ENCODE assay signal across 22 cellular contexts in genomic region chr19:55482128-55482961, GRCh38. TPM values are rescaled to one million over a fixed set of nuclear protein-coding genes. Genes with fewer than 3 reads are reported as not detected.
DNase-seq lines count a peak whose midpoint lies in the region; ATAC-seq, FAIRE-seq and TF ChIP-seq lines count a peak whose summit lies in the region.
"Had no signal": no experiment of that assay in that cellular context is flagged by ENCODE, and none has a peak within 500 bp of the region (broad histone marks: within the 10 kb centered on the region; RNA-seq: fewer than 3 reads in every experiment).

No MANE protein-coding gene starts in this region.

- FAIRE-seq in K562 (lab: Jason Lieb, UNC), result no peak
- no peak for FAIRE-seq in H54 (lab: Jason Lieb, UNC)

- 97% methylated on average over 36 of the region's 87 CpGs for WGBS in K562 (ENCODE audit: insufficient coverage, low coverage, missing lambda C conversion rate)
- 92% methylated on average over 33 of the region's 87 CpGs for WGBS in esophagus muscularis mucosa

- H3K4me1 ChIP-seq in K562 (replicated peaks in 1 of 2; ENCODE audit: control insufficient read depth in 2 of 2, insufficient read depth in 2 of 2, low read length in 2 of 2) (peaks cover 25 to 69% of the 10 kb centered on the region in 2 experiments), osteoblast (ENCODE audit: insufficient read depth, low read length) (peaks cover 31% of the 10 kb centered on the region), esophagus muscularis mucosa (peaks cover 52 to 63% (median 55%) of the 10 kb centered on the region in 4 donors)

- H3K79me2 ChIP-seq in K562 (ENCODE audit: control insufficient read depth, insufficient read depth, low read length), result peaks cover 31% of the 10 kb centered on the region
- H3K79me2 ChIP-seq in osteoblast (ENCODE audit: insufficient read depth, low read length), result peaks cover 47% of the 10 kb centered on the region

- peak overlapping the region; percentile 26 for H3K4me3 Mint-ChIP-seq in activated T-cell treated with anti-CD3 and anti-CD28 coated beads, Interleukin-2, amount 50 U/mL, for 4 hours
- H3K4me3 Mint-ChIP-seq: CD4-positive, CD25-positive, alpha-beta regulatory T cell had no signal

- no peaks in the 10 kb centered on the region for H3K27me3 Mint-ChIP-seq in activated T-cell treated with anti-CD3 and anti-CD28 coated beads, Interleukin-2, amount 50 U/mL, for 4 hours (ENCODE audit: low read depth)
- H3K27me3 Mint-ChIP-seq: CD4-positive, CD25-positive, alpha-beta regulatory T cell; IgD-negative memory B cell had no signal

- H3K9ac ChIP-seq in K562 (ENCODE audit: insufficient read depth in 1 of 2, low read depth in 2 of 2, low read length in 2 of 2), result no peak overlapping the region

- POLR2A ChIA-PET in K562 (lab: Yijun Ruan, JAX), result interaction anchor here (0.6 to 1.0 kb wide), 2 partner anchors 16 to 87 kb away, joined by 3 to 5 read pairs; no protein-coding TSS in a partner anchor

- TF ChIP-seq EP300 in K562 (IDR thresholded peaks at IDR 0.05; ENCODE audit: low read length), result no peak
- TF ChIP-seq EP300 in esophagus muscularis mucosa (IDR thresholded peaks at IDR 0.05), result no peak

- no peak for DNase-seq in activated T-cell treated with anti-CD3 and anti-CD28 coated beads, Interleukin-2, amount 50 U/mL, for 4 hours
- DNase-seq in activated T-cell treated with anti-CD3 and anti-CD28 coated beads for 4 hours (no peak), K562 (ENCODE audit: extremely low read depth in 1 of 4, low spot score in 3 of 4) (no peak), osteoblast (ENCODE audit: insufficient read length, low spot score, missing footprints) (peak; percentile 62), esophagus muscularis mucosa (ENCODE audit: extremely low spot score) (no peak), H54 (ENCODE audit: insufficient read length, low spot score) (no peak)
- DNase-seq: CD4-positive, CD25-positive, alpha-beta regulatory T cell; COR-L47; GDM1; Kasumi-1; MG63; NCI-H1048; NCI-H1436; NCI-H1930; NCI-H226; NCI-H526; PC-3; RPMI8226; SJCRH30 had no signal

- in situ Hi-C loops in K562 (cut with MboI), result no loop called here

- ATAC-seq in activated T-cell treated with anti-CD3 and anti-CD28 coated beads, Interleukin-2, amount 50 U/mL, for 4 hours, result no peak
- no peak for ATAC-seq in K562
- ATAC-seq: HCT116, PC-3 had no signal

- H3K27me3 ChIP-seq in K562 (ENCODE audit: control insufficient read depth in 2 of 2, insufficient read depth in 2 of 2, low read length in 2 of 2) (no peaks in the 10 kb centered on the region), osteoblast (ENCODE audit: insufficient read depth, low read length) (no peaks in the 10 kb centered on the region), esophagus muscularis mucosa (no peaks in the 10 kb centered on the region)
- H3K27me3 ChIP-seq: MG63, SJCRH30 had no signal

- peaks cover 35% of the 10 kb centered on the region for H3K4me1 Mint-ChIP-seq in activated T-cell treated with anti-CD3 and anti-CD28 coated beads, Interleukin-2, amount 50 U/mL, for 4 hours (ENCODE audit: low read depth)

- no peak overlapping the region for H3K27ac ChIP-seq in K562 (ENCODE audit: extremely low read depth, low read depth, low read length)
- no peak overlapping the region for H3K27ac ChIP-seq in osteoblast (ENCODE audit: low read depth, low read length)
- no peak overlapping the region for H3K27ac ChIP-seq in esophagus muscularis mucosa (replicated peaks in 1 of 4)
- H3K27ac ChIP-seq: SJCRH30 had no signal

- CTCF ChIA-PET in K562 (lab: Yijun Ruan, JAX; ENCODE audit: low intra/inter-chr PET ratio), result no interaction called here

- H3K36me3 ChIP-seq in K562 (ENCODE audit: control insufficient read depth, insufficient read depth, low read length), result peaks cover 32% of the 10 kb centered on the region
- H3K36me3 ChIP-seq in osteoblast (ENCODE audit: insufficient read depth, low read length), result peaks cover 7% of the 10 kb centered on the region
- peaks cover 18 to 33% (median 27%) of the 10 kb centered on the region in 4 donors for H3K36me3 ChIP-seq in esophagus muscularis mucosa
- H3K36me3 ChIP-seq: SJCRH30 had no signal

- no peaks in the 10 kb centered on the region for H3K9me1 ChIP-seq in K562 (ENCODE audit: control insufficient read depth, insufficient read depth, low read length)

- no peak overlapping the region for H2AFZ ChIP-seq in K562 (ENCODE audit: low read depth, low read length)
- H2AFZ ChIP-seq in osteoblast (ENCODE audit: low read length), result no peak overlapping the region

- H3K36me3 Mint-ChIP-seq in activated T-cell treated with anti-CD3 and anti-CD28 coated beads, Interleukin-2, amount 50 U/mL, for 4 hours (ENCODE audit: insufficient read depth), result peaks cover 4% of the 10 kb centered on the region

- no peak for TF ChIP-seq RAD21 in K562 (CRISPR knock-in tag; conservative IDR thresholded peaks at IDR 0.05 in 1 of 2, IDR thresholded peaks at IDR 0.05 in 1 of 2)

- H4K20me1 ChIP-seq in K562 (replicated peaks; ENCODE audit: control insufficient read depth, insufficient read depth, low read length), result no peaks in the 10 kb centered on the region
- H4K20me1 ChIP-seq in osteoblast (ENCODE audit: insufficient read depth, low read length), result no peaks in the 10 kb centered on the region

- intact Hi-C loops in K562 (cut with micrococcal nuclease), result no loop called here
- intact Hi-C loops in esophagus muscularis mucosa (cut with DNase I), result no loop called here

- H3K9me3 ChIP-seq in K562 (replicated peaks; ENCODE audit: control insufficient read depth, insufficient read depth, low read depth, low read length) (no peaks in the 10 kb centered on the region), osteoblast (ENCODE audit: low read depth, low read length) (no peaks in the 10 kb centered on the region), esophagus muscularis mucosa (no peaks in the 10 kb centered on the region)
- H3K9me3 ChIP-seq: MG63, SJCRH30 had no signal

- no peak overlapping the region for H3K4me2 ChIP-seq in K562 (ENCODE audit: insufficient read depth, low read length)
- no peak overlapping the region for H3K4me2 ChIP-seq in osteoblast (ENCODE audit: insufficient read depth, low read length)

- TF ChIP-seq POLR2A in K562 (conservative IDR thresholded peaks at IDR 0.05) (no peak), esophagus muscularis mucosa (IDR thresholded peaks at IDR 0.05; ENCODE audit: low read depth) (no peak), H54 (IDR thresholded peaks at IDR 0.05; ENCODE audit: low read depth, low read length) (no peak)

- H3K4me3 ChIP-seq in K562 (no peak overlapping the region), osteoblast (ENCODE audit: insufficient read depth, low read length) (no peak overlapping the region), esophagus muscularis mucosa (no peak overlapping the region)
- H3K4me3 ChIP-seq: MG63, SJCRH30 had no signal

- H3K9me3 Mint-ChIP-seq in activated T-cell treated with anti-CD3 and anti-CD28 coated beads, Interleukin-2, amount 50 U/mL, for 4 hours, result no peaks in the 10 kb centered on the region
- H3K9me3 Mint-ChIP-seq: CD4-positive, CD25-positive, alpha-beta regulatory T cell; IgD-negative memory B cell had no signal

- BruUV-seq in K562 (replicated peaks; lab: Mats Ljungman, UMichigan), result no TSS peak

- TF ChIP-seq CTCF in K562 (IDR thresholded peaks at IDR 0.05 in 2 of 3, conservative IDR thresholded peaks at IDR 0.05 in 1 of 3; ENCODE audit: insufficient read depth in 2 of 3, low read depth in 1 of 3, low read length in 3 of 3), result no peak
- no peak for TF ChIP-seq CTCF in osteoblast (IDR thresholded peaks at IDR 0.05; ENCODE audit: extremely low read depth, low read depth, low read length)
- no peak for TF ChIP-seq CTCF in esophagus muscularis mucosa (IDR thresholded peaks at IDR 0.05)

RNA-seq across cellular contexts. Expression of gene NAT14, which starts 2.6 kb away (rescaled TPM):
- total RNA-seq in activated T-cell treated with anti-CD3 and anti-CD28 coated beads, Interleukin-2, amount 50 U/mL, for 4 hours, result 10 to 100 TPM; 16.0 to 23.4 (median 17.6) TPM
- 27.4 and 88.5 TPM in 2 replicates for total RNA-seq in K562 (2011; cell fraction: chromatin; rRNA removed; ENCODE audit: low replicate concordance)
- total RNA-seq in K562 (2011; cell fraction: nucleolus; rRNA removed), result 74.0 and 77.5 TPM in 2 replicates
- 51.5 and 61.8 TPM in 2 replicates for total RNA-seq in K562 (2011; cell fraction: nucleoplasm; rRNA removed)
- total RNA-seq in K562 (2014; rRNA removed) (43.8 and 46.5 TPM in 2 replicates), K562 (2014; rRNA removed; fragmentation: Illumina TruSeq; extraction: Trizol) (14.4 and 21.6 TPM in 2 replicates), K562 (2015; rRNA removed; fragmentation: Illumina TruSeq; extraction: Trizol) (25.3 and 25.7 TPM in 2 replicates), K562 (2021) (70.6 and 77.0 TPM in 2 replicates), osteoblast (8.3 and 11.2 TPM in 2 replicates), esophagus muscularis mucosa (10 to 100 TPM in 3 of 4 donors, 1 to 10 TPM in 1; 5.8 to 14.2 (median 10.2) TPM)
- polyA plus RNA-seq in K562 (2011; rRNA removed) (30.3 and 44.3 TPM in 2 replicates), K562 (2014; fragmentation: Illumina TruSeq; extraction: Trizol) (26.7 and 33.2 TPM in 2 replicates), K562 (2014; fragmentation: Nextera tagmentation; extraction: Ambion mirVana) (1 to 10 TPM; 2.4 to 4.6 TPM), K562 (2014; rRNA removed) (61.7 and 62.8 TPM in 2 replicates)
- polyA plus RNA-seq in K562 (2011; cell fraction: cytosol; rRNA removed), result 45.6 and 55.9 TPM in 2 replicates
- polyA plus RNA-seq in K562 (2011; cell fraction: nucleus; rRNA removed), result 148 and 191 TPM in 2 replicates
- 56.6 and 78.2 TPM in 2 replicates for polyA plus RNA-seq in K562 (2012)
- 4.2 and 4.8 TPM in 2 replicates for polyA minus RNA-seq in K562 (2011; rRNA and poly(A)+ RNA removed)
- 11.3 and 12.9 TPM in 2 replicates for polyA minus RNA-seq in K562 (2011; cell fraction: cytosol; rRNA and poly(A)+ RNA removed)
- 12.3 and 16.9 TPM in 2 replicates for polyA minus RNA-seq in K562 (2011; cell fraction: nucleus; rRNA and poly(A)+ RNA removed)

RNA-seq across cellular contexts. Expression of gene SSC5D, which starts 5.9 kb away (rescaled TPM):
- total RNA-seq in activated T-cell treated with anti-CD3 and anti-CD28 coated beads, Interleukin-2, amount 50 U/mL, for 4 hours, result under 1 TPM; 0.29 to 0.66 (median 0.38) TPM
- total RNA-seq in K562 (2011; cell fraction: chromatin; rRNA removed; ENCODE audit: low replicate concordance), result 2.5 and 3.9 TPM in 2 replicates
- total RNA-seq in K562 (2011; cell fraction: nucleolus; rRNA removed), result 2.4 and 3.2 TPM in 2 replicates
- 1.5 and 4.6 TPM in 2 replicates for total RNA-seq in K562 (2011; cell fraction: nucleoplasm; rRNA removed)
- 0.14 and 0.20 TPM in 2 replicates for total RNA-seq in K562 (2014; rRNA removed)
- 0.03 and 0.04 TPM in 2 replicates for total RNA-seq in K562 (2014; rRNA removed; fragmentation: Illumina TruSeq; extraction: Trizol)
- 0.15 and 0.18 TPM in 2 replicates for total RNA-seq in K562 (2015; rRNA removed; fragmentation: Illumina TruSeq; extraction: Trizol)
- 0.67 and 0.71 TPM in 2 replicates for total RNA-seq in K562 (2021)
- polyA plus RNA-seq in K562 (2011; rRNA removed), result 0.07 and 0.12 TPM in 2 replicates
- 0.01 and 0.09 TPM in 2 replicates for polyA plus RNA-seq in K562 (2011; cell fraction: cytosol; rRNA removed)
- polyA plus RNA-seq in K562 (2011; cell fraction: nucleus; rRNA removed), result 0.63 and 1.4 TPM in 2 replicates
- polyA plus RNA-seq in K562 (2012), result 0.61 and 1.6 TPM in 2 replicates
- 0.19 TPM in 2 replicates for polyA plus RNA-seq in K562 (2014; fragmentation: Illumina TruSeq; extraction: Trizol)
- not detected for polyA plus RNA-seq in K562 (2014; fragmentation: Nextera tagmentation; extraction: Ambion mirVana)
- 0.08 and 0.09 TPM in 2 replicates for polyA plus RNA-seq in K562 (2014; rRNA removed)
- 0.09 and 0.14 TPM in 2 replicates for polyA minus RNA-seq in K562 (2011; rRNA and poly(A)+ RNA removed)
- 3.6 TPM in 1 of 2 replicates, not detected in the other for polyA minus RNA-seq in K562 (2011; cell fraction: cytosol; rRNA and poly(A)+ RNA removed)
- 0.94 and 1.00 TPM in 2 replicates for polyA minus RNA-seq in K562 (2011; cell fraction: nucleus; rRNA and poly(A)+ RNA removed)
- total RNA-seq in osteoblast, result 22.7 and 77.4 TPM in 2 replicates
- 10 to 100 TPM in 3 of 4 donors, 1 to 10 TPM in 1; 9.5 to 41.2 (median 14.6) TPM for total RNA-seq in esophagus muscularis mucosa
- total RNA-seq: PC-3 had no signal
- polyA plus RNA-seq: CD4-positive, CD25-positive, alpha-beta regulatory T cell; IgD-negative memory B cell had no signal

RNA-seq across cellular contexts. Expression of gene ZNF628, which starts 5.9 kb away (rescaled TPM):
- 10 to 100 TPM; 11.0 to 12.6 (median 12.1) TPM for total RNA-seq in activated T-cell treated with anti-CD3 and anti-CD28 coated beads, Interleukin-2, amount 50 U/mL, for 4 hours
- 2.3 and 4.5 TPM in 2 replicates for total RNA-seq in K562 (2011; cell fraction: chromatin; rRNA removed; ENCODE audit: low replicate concordance)
- 5.5 and 6.2 TPM in 2 replicates for total RNA-seq in K562 (2011; cell fraction: nucleolus; rRNA removed)
- 2.3 and 2.4 TPM in 2 replicates for total RNA-seq in K562 (2011; cell fraction: nucleoplasm; rRNA removed)
- total RNA-seq in K562 (2014; rRNA removed), result 3.7 and 5.7 TPM in 2 replicates
- total RNA-seq in K562 (2014; rRNA removed; fragmentation: Illumina TruSeq; extraction: Trizol), result not detected in 2 replicates
- total RNA-seq in K562 (2015; rRNA removed; fragmentation: Illumina TruSeq; extraction: Trizol), result 0.76 and 1.5 TPM in 2 replicates
- 12.9 and 13.6 TPM in 2 replicates for total RNA-seq in K562 (2021)
- polyA plus RNA-seq in K562 (2011; rRNA removed), result 0.18 and 0.37 TPM in 2 replicates
- 0.28 and 1.3 TPM in 2 replicates for polyA plus RNA-seq in K562 (2011; cell fraction: cytosol; rRNA removed)
- polyA plus RNA-seq in K562 (2011; cell fraction: nucleus; rRNA removed), result 1.6 and 3.0 TPM in 2 replicates
- 6.5 and 9.2 TPM in 2 replicates for polyA plus RNA-seq in K562 (2012)
- 0.13 and 1.1 TPM in 2 replicates for polyA plus RNA-seq in K562 (2014; fragmentation: Illumina TruSeq; extraction: Trizol)
- not detected for polyA plus RNA-seq in K562 (2014; fragmentation: Nextera tagmentation; extraction: Ambion mirVana)
- 3.7 and 6.4 TPM in 2 replicates for polyA plus RNA-seq in K562 (2014; rRNA removed)
- 0.18 and 0.21 TPM in 2 replicates for polyA minus RNA-seq in K562 (2011; rRNA and poly(A)+ RNA removed)
- 3.8 and 5.5 TPM in 2 replicates for polyA minus RNA-seq in K562 (2011; cell fraction: cytosol; rRNA and poly(A)+ RNA removed)
- polyA minus RNA-seq in K562 (2011; cell fraction: nucleus; rRNA and poly(A)+ RNA removed), result 1.9 and 2.0 TPM in 2 replicates
- total RNA-seq in osteoblast, result 1.5 and 2.9 TPM in 2 replicates
- 10 to 100 TPM in 3 of 4 donors, 1 to 10 TPM in 1; 5.1 to 16.6 (median 11.9) TPM for total RNA-seq in esophagus muscularis mucosa

RNA-seq across cellular contexts. Expression of gene C19orf85, which starts 17.8 kb away (rescaled TPM):
- total RNA-seq in activated T-cell treated with anti-CD3 and anti-CD28 coated beads, Interleukin-2, amount 50 U/mL, for 4 hours, result not detected
- total RNA-seq in K562 (2011; cell fraction: chromatin; rRNA removed; ENCODE audit: low replicate concordance), result not detected in 2 replicates
- not detected in 2 replicates for total RNA-seq in K562 (2011; cell fraction: nucleolus; rRNA removed)
- total RNA-seq in K562 (2011; cell fraction: nucleoplasm; rRNA removed), result not detected in 2 replicates
- total RNA-seq in K562 (2014; rRNA removed) (not detected in 2 replicates), K562 (2014; rRNA removed; fragmentation: Illumina TruSeq; extraction: Trizol) (not detected in 2 replicates), K562 (2015; rRNA removed; fragmentation: Illumina TruSeq; extraction: Trizol) (not detected in 2 replicates), K562 (2021) (not detected in 2 replicates), osteoblast (not detected in 2 replicates), esophagus muscularis mucosa (not detected)
- polyA plus RNA-seq in K562 (2011; rRNA removed) (not detected in 2 replicates), K562 (2014; fragmentation: Illumina TruSeq; extraction: Trizol) (not detected in 2 replicates), K562 (2014; fragmentation: Nextera tagmentation; extraction: Ambion mirVana) (not detected), K562 (2014; rRNA removed) (not detected in 2 replicates)
- polyA plus RNA-seq in K562 (2011; cell fraction: cytosol; rRNA removed), result not detected in 2 replicates
- polyA plus RNA-seq in K562 (2011; cell fraction: nucleus; rRNA removed), result not detected in 2 replicates
- not detected in 2 replicates for polyA plus RNA-seq in K562 (2012)
- not detected in 2 replicates for polyA minus RNA-seq in K562 (2011; rRNA and poly(A)+ RNA removed)
- not detected in 2 replicates for polyA minus RNA-seq in K562 (2011; cell fraction: cytosol; rRNA and poly(A)+ RNA removed)
- polyA minus RNA-seq in K562 (2011; cell fraction: nucleus; rRNA and poly(A)+ RNA removed), result not detected in 2 replicates
- total RNA-seq: CD4-positive, CD25-positive, alpha-beta regulatory T cell; PC-3; SJCRH30 had no signal
- polyA plus RNA-seq: AG04450; CD4-positive, CD25-positive, alpha-beta regulatory T cell; IgD-negative memory B cell had no signal

RNA-seq across cellular contexts. Expression of gene ISOC2, which starts 20.9 kb away (rescaled TPM):
- total RNA-seq in activated T-cell treated with anti-CD3 and anti-CD28 coated beads, Interleukin-2, amount 50 U/mL, for 4 hours, result 10 to 100 TPM; 63.2 to 65.1 (median 64.5) TPM
- 20.9 and 73.4 TPM in 2 replicates for total RNA-seq in K562 (2011; cell fraction: chromatin; rRNA removed; ENCODE audit: low replicate concordance)
- 94.4 and 96.2 TPM in 2 replicates for total RNA-seq in K562 (2011; cell fraction: nucleolus; rRNA removed)
- total RNA-seq in K562 (2011; cell fraction: nucleoplasm; rRNA removed), result 62.6 and 89.3 TPM in 2 replicates
- 229 and 491 TPM in 2 replicates for total RNA-seq in K562 (2014; rRNA removed)
- total RNA-seq in K562 (2014; rRNA removed; fragmentation: Illumina TruSeq; extraction: Trizol), result 16.7 and 26.3 TPM in 2 replicates
- total RNA-seq in K562 (2015; rRNA removed; fragmentation: Illumina TruSeq; extraction: Trizol), result 99.3 and 105 TPM in 2 replicates
- 135 and 150 TPM in 2 replicates for total RNA-seq in K562 (2021)
- 58.3 and 94.6 TPM in 2 replicates for polyA plus RNA-seq in K562 (2011; rRNA removed)
- polyA plus RNA-seq in K562 (2011; cell fraction: cytosol; rRNA removed), result 109 and 317 TPM in 2 replicates
- polyA plus RNA-seq in K562 (2011; cell fraction: nucleus; rRNA removed), result 145 and 201 TPM in 2 replicates
- 123 and 126 TPM in 2 replicates for polyA plus RNA-seq in K562 (2012)
- 52.8 and 117 TPM in 2 replicates for polyA plus RNA-seq in K562 (2014; fragmentation: Illumina TruSeq; extraction: Trizol)
- polyA plus RNA-seq in K562 (2014; fragmentation: Nextera tagmentation; extraction: Ambion mirVana), result 1 to 10 TPM; 1.2 to 6.2 TPM
- 172 and 196 TPM in 2 replicates for polyA plus RNA-seq in K562 (2014; rRNA removed)
- 13.9 and 17.6 TPM in 2 replicates for polyA minus RNA-seq in K562 (2011; rRNA and poly(A)+ RNA removed)
- 48.0 and 65.9 TPM in 2 replicates for polyA minus RNA-seq in K562 (2011; cell fraction: cytosol; rRNA and poly(A)+ RNA removed)
- 45.9 and 53.4 TPM in 2 replicates for polyA minus RNA-seq in K562 (2011; cell fraction: nucleus; rRNA and poly(A)+ RNA removed)
- total RNA-seq in osteoblast, result 55.4 and 65.1 TPM in 2 replicates
- total RNA-seq in esophagus muscularis mucosa, result 100 to 1,000 TPM in 1 of 4 donors, 10 to 100 TPM in 3; 66.8 to 104 (median 77.7) TPM
